In the genomic region with DNA sequence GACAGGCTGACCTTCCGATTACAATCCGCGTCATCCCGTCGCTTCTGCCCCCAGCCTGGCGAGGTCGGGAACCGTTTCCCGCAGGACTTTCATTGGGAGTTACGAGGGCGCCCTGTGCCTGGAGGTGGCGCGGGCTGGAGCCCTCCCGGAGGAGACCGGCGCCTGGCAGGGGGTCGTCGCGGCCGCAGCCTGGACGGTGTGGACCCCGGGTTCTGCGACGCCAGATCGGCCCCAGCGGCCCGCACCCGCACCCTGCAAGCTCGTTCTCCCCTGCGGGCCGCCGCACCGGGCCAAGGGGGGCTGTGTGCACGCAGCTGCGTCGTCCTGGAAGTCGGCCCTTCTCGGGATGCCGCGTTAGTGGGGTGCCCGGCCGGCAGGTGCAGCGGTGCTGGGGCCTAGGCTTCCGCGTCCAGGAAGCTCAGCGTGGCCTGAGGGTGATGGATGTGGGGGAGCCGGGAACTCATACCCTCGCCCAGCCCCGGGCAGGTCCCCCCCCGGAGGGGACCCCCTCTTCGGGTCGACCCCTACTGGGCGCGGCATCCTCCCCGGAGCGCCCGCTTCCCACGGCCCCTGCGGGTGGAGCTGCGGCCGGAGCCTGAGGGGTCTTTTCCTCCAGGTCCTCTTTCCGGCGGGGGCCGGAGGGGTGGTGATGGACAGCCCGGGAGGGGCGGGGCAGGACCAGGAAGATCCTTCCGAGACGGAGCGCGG, we compare ENCODE assay signal across 8 cellular contexts.
DNase-seq lines count a peak whose midpoint lies in the region; ATAC-seq and TF ChIP-seq lines count a peak whose summit lies in the region.

No MANE protein-coding gene starts in this region.

- peak overlapping the region; percentile 61 to 72 (median 69) for H3K9ac ChIP-seq in skeletal muscle tissue (ENCODE audit: low read depth in 1 of 3, low read length in 3 of 3)

- DNase-seq in BE2C (no peak), hepatocyte (ENCODE audit: low spot score) (peak; percentile 51), DMS 273 treated with DMSO at 0.1 percent for 48 hours (lab: John Stamatoyannopoulos, UW) (no peak), GF-D8 (lab: John Stamatoyannopoulos, UW) (no peak)
- DNase-seq in activated T-helper 2 cell treated with anti-CD3 and anti-CD28 coated beads, Interferon-gamma antibody, Interleukin-2, Interleukin-4, amounts not matched to agents 10 μg/mL and 5 μg/mL and 100 μg/mL, durations not matched to agents 14 hours and 24 hours and 36 hours (ENCODE audit: low spot score), result no peak

- WGBS in hepatocyte (ENCODE audit: low lambda C conversion rate, missing lambda C conversion rate), result 4% methylated on average over 53 of the region's 70 CpGs

- no peaks in the 10 kb centered on the region for H3K9me3 Mint-ChIP-seq in activated T-helper 2 cell treated with anti-CD3 and anti-CD28 coated beads, Interferon-gamma antibody, Interleukin-2, Interleukin-4, amounts not matched to agents 10 μg/mL and 5 μg/mL and 100 μg/mL, durations not matched to agents 14 hours and 24 hours and 36 hours

- H3K9me3 ChIP-seq in BE2C (no peaks in the 10 kb centered on the region), hepatocyte (ENCODE audit: low read depth) (no peaks in the 10 kb centered on the region), skeletal muscle tissue (ENCODE audit: control insufficient read depth in 3 of 3, low read length in 3 of 3) (no peaks in the 10 kb centered on the region)

- H3K36me3 Mint-ChIP-seq in activated T-helper 2 cell treated with anti-CD3 and anti-CD28 coated beads, Interferon-gamma antibody, Interleukin-2, Interleukin-4, amounts not matched to agents 10 μg/mL and 5 μg/mL and 100 μg/mL, durations not matched to agents 14 hours and 24 hours and 36 hours (ENCODE audit: low read depth), result peaks cover 24% of the 10 kb centered on the region

- TF ChIP-seq CTCF in BE2C (IDR thresholded peaks at IDR 0.05; ENCODE audit: low read depth, low read length) (no peak), hepatocyte (IDR thresholded peaks at IDR 0.05; ENCODE audit: poor library complexity) (no peak)

- H3K4me2 ChIP-seq in hepatocyte, result peak overlapping the region; percentile 98

- H3K27me3 ChIP-seq in BE2C (no peaks in the 10 kb centered on the region), hepatocyte (no peaks in the 10 kb centered on the region), skeletal muscle tissue (ENCODE audit: control insufficient read depth in 3 of 3, insufficient read depth in 3 of 3, low read length in 3 of 3) (no peaks in the 10 kb centered on the region)

- peak overlapping the region; percentile 77 for H3K4me3 Mint-ChIP-seq in activated T-helper 2 cell treated with anti-CD3 and anti-CD28 coated beads, Interferon-gamma antibody, Interleukin-2, Interleukin-4, amounts not matched to agents 10 μg/mL and 5 μg/mL and 100 μg/mL, durations not matched to agents 14 hours and 24 hours and 36 hours (ENCODE audit: low read depth)

- H3K27me3 Mint-ChIP-seq in activated T-helper 2 cell treated with anti-CD3 and anti-CD28 coated beads, Interferon-gamma antibody, Interleukin-2, Interleukin-4, amounts not matched to agents 10 μg/mL and 5 μg/mL and 100 μg/mL, durations not matched to agents 14 hours and 24 hours and 36 hours (ENCODE audit: low read depth), result no peaks in the 10 kb centered on the region

- H4K20me1 ChIP-seq in hepatocyte (ENCODE audit: insufficient read depth, poor library complexity, severe bottlenecking), result peaks cover 30% of the 10 kb centered on the region

- no peaks in the 10 kb centered on the region for H3K36me3 ChIP-seq in BE2C
- no peaks in the 10 kb centered on the region for H3K36me3 ChIP-seq in hepatocyte (replicated peaks; ENCODE audit: insufficient read depth, low read depth)
- H3K36me3 ChIP-seq in skeletal muscle tissue (ENCODE audit: control insufficient read depth in 3 of 3, insufficient read depth in 3 of 3, low read length in 3 of 3), result peaks cover 0 to 3% (median 0%) of the 10 kb centered on the region in 3 donors

- H3K27ac ChIP-seq in hepatocyte, result peak overlapping the region; percentile 78
- peak overlapping the region; percentile 80 for H3K27ac ChIP-seq in skeletal muscle tissue (ENCODE audit: low read depth, low read length)

- no peaks in the 10 kb centered on the region for H3K9me2 ChIP-seq in hepatocyte (replicated peaks; ENCODE audit: insufficient read depth)

- H2AFZ ChIP-seq in hepatocyte, result peak overlapping the region; percentile 82

- peak overlapping the region; percentile 74 for H3K27ac Mint-ChIP-seq in activated T-helper 2 cell treated with anti-CD3 and anti-CD28 coated beads, Interferon-gamma antibody, Interleukin-2, Interleukin-4, amounts not matched to agents 10 μg/mL and 5 μg/mL and 100 μg/mL, durations not matched to agents 14 hours and 24 hours and 36 hours

- peaks cover 48% of the 10 kb centered on the region for H3K79me2 ChIP-seq in hepatocyte

- H3K4me1 ChIP-seq in BE2C (peaks cover 18% of the 10 kb centered on the region), hepatocyte (ENCODE audit: insufficient read depth) (peaks cover 28% of the 10 kb centered on the region), skeletal muscle tissue (ENCODE audit: control insufficient read depth in 3 of 3, insufficient read depth in 3 of 3, low read length in 3 of 3) (peaks cover 73 to 77% (median 75%) of the 10 kb centered on the region in 3 donors)

- ATAC-seq in GM19438 (IDR thresholded peaks at IDR 0.05; ENCODE audit: low read depth, unreplicated experiment) (peak; percentile 34), HG03520 (IDR thresholded peaks at IDR 0.05; ENCODE audit: unreplicated experiment) (peak; percentile 29)

- H3K4me3 ChIP-seq in BE2C (ENCODE audit: low read depth, low read length), result peak overlapping the region; percentile 78
- peak overlapping the region; percentile 54 for H3K4me3 ChIP-seq in hepatocyte
- peak overlapping the region; percentile 48 to 70 (median 59) for H3K4me3 ChIP-seq in skeletal muscle tissue (ENCODE audit: low read length in 3 of 3)

- intact Hi-C loops in activated T-helper 2 cell treated with anti-CD3 and anti-CD28 coated beads, Interferon-gamma antibody, Interleukin-2, Interleukin-4, amounts not matched to agents 10 μg/mL and 5 μg/mL and 100 μg/mL, durations not matched to agents 14 hours and 24 hours and 36 hours (cut with micrococcal nuclease), result loop anchor here (5.0 kb wide), 2 partner anchors 259 to 306 kb away; no protein-coding TSS in a partner anchor

- peaks cover 61% of the 10 kb centered on the region for H3K4me1 Mint-ChIP-seq in activated T-helper 2 cell treated with anti-CD3 and anti-CD28 coated beads, Interferon-gamma antibody, Interleukin-2, Interleukin-4, amounts not matched to agents 10 μg/mL and 5 μg/mL and 100 μg/mL, durations not matched to agents 14 hours and 24 hours and 36 hours (ENCODE audit: low read depth)
